Comparison of ENCODE assay signal across 12 cellular contexts in the genomic region with DNA sequence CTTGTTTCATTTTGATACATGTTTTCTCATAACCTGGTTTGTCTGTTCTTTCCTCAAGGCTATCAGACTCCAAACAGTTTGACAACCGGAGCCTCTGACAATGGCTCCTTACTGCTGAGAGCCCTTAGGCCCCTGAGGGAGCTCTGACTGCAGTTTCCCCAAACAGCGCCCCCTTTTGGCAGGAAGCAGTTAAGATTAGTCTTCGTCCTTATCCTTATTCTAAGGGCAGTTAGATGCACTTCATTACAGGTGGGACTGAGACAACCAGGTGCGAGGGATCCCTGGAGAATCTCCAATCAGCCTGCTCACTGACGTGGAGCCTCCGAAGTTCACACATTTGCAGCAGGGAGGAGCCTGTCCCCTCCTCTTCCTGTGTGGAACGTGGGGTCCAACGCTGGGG.
A peak's percentile ranks its signal among the peaks of the same experiment; 100 is the strongest.
DNase-seq lines count a peak whose midpoint lies in the region; ATAC-seq, FAIRE-seq and TF ChIP-seq lines count a peak whose summit lies in the region.
"Had no signal": no experiment of that assay in that cellular context is flagged by ENCODE, and none has a peak within 500 bp of the region (broad histone marks: within the 10 kb centered on the region; RNA-seq: fewer than 3 reads in every experiment).

No MANE protein-coding gene starts in this region.

- no peak for TF ChIP-seq POLR2A in GM12878 (IDR thresholded peaks at IDR 0.05; ENCODE audit: low read depth, low read length)

- RAD21 ChIA-PET in GM12878 (lab: Charles Lee; ENCODE audit: unreplicated experiment): no interaction called here

- no peak for TF ChIP-seq EP300 in GM12878 (IDR thresholded peaks at IDR 0.05; ENCODE audit: borderline replicate concordance in 1 of 2, control insufficient read depth in 1 of 2, low read depth in 2 of 2, low read length in 2 of 2)

- H3K4me2 ChIP-seq in GM12878 (ENCODE audit: control insufficient read depth, insufficient read depth): no peak overlapping the region
- H3K4me2 ChIP-seq in smooth muscle cell: no peak overlapping the region

- TF ChIP-seq RAD21 in GM12878 (IDR thresholded peaks at IDR 0.05; ENCODE audit: insufficient read depth, low read depth, low read length): no peak

- FAIRE-seq in GM12878 (lab: Jason Lieb, UNC): no peak

- TF ChIP-seq CTCF in GM12878 (IDR thresholded peaks at IDR 0.05 in 2 of 3, conservative IDR thresholded peaks at IDR 0.05 in 1 of 3; ENCODE audit: control insufficient read depth in 2 of 3, extremely low read depth in 1 of 3, insufficient read depth in 1 of 3, low read depth in 3 of 3, low read length in 3 of 3): peak; percentile 20 to 28 (median 21); a peak in 2 of 6 replicates
- TF ChIP-seq CTCF in smooth muscle cell (IDR thresholded peaks at IDR 0.05; ENCODE audit: borderline replicate concordance, insufficient read depth, poor library complexity, severe bottlenecking): peak; percentile 28
- no peak for TF ChIP-seq CTCF in coronary artery (IDR thresholded peaks at IDR 0.05)

- H3F3A ChIP-seq in smooth muscle cell (ENCODE audit: low read depth): no peaks in the 10 kb centered on the region

- DNase-seq in activated CD4-positive, alpha-beta T cell treated with anti-CD3 and anti-CD28 coated beads for 48 hours: peak; percentile 2
- no peak for DNase-seq in activated CD4-positive, alpha-beta T cell treated with anti-CD3 and anti-CD28 coated beads, Interleukin-2, amount 50 U/mL, for 4 hours
- DNase-seq in Jurkat, Clone E6-1 (ENCODE audit: low read depth, low spot score): peak; percentile 31
- DNase-seq in GM12878 (ENCODE audit: low read depth, low spot score): no peak
- DNase-seq in smooth muscle cell (lab: John Stamatoyannopoulos, UW; ENCODE audit: unreplicated experiment): no peak
- no peak for DNase-seq in NCI-H2107 treated with DMSO at 0.1 percent for 48 hours (lab: John Stamatoyannopoulos, UW; ENCODE audit: unreplicated experiment)
- no peak for DNase-seq in coronary artery (ENCODE audit: low spot score)
- DNase-seq in activated gamma-delta T cell (lab: John Stamatoyannopoulos, UW): no peak
- DNase-seq: body of pancreas; left ventricle myocardium inferior; stimulated activated CD4-positive, alpha-beta T cell treated with anti-CD3 and anti-CD28 coated beads, Interleukin-4, amount 100 ng/mL, for 24 hours; T-helper 1 cell had no signal

- no peaks in the 10 kb centered on the region for H3K36me3 ChIP-seq in GM12878 (ENCODE audit: control insufficient read depth in 2 of 2, insufficient read depth in 2 of 2, low read length in 1 of 2)
- H3K36me3 ChIP-seq in smooth muscle cell (ENCODE audit: low read depth): no peaks in the 10 kb centered on the region
- H3K36me3 ChIP-seq: left ventricle myocardium inferior had no signal

- 32% methylated on average over 8 of the region's 8 CpGs for WGBS in GM12878 (ENCODE audit: insufficient coverage, insufficient replicate concordance, low lambda C conversion rate, missing lambda C conversion rate)
- WGBS in smooth muscle cell (ENCODE audit: low lambda C conversion rate): 39% methylated on average over 8 of the region's 8 CpGs

- H3K9ac ChIP-seq in GM12878 (ENCODE audit: control insufficient read depth, insufficient read depth, low read length) (no peak overlapping the region), smooth muscle cell (ENCODE audit: low read depth) (no peak overlapping the region)

- H2AFZ ChIP-seq in GM12878 (ENCODE audit: control insufficient read depth, low read depth, low read length): no peak overlapping the region
- H2AFZ ChIP-seq in smooth muscle cell (ENCODE audit: low read depth): no peak overlapping the region

- no peaks in the 10 kb centered on the region for H3K79me2 ChIP-seq in GM12878 (ENCODE audit: control insufficient read depth, insufficient read depth, low read length)
- H3K79me2 ChIP-seq in smooth muscle cell (ENCODE audit: low read depth): no peaks in the 10 kb centered on the region

- no peaks in the 10 kb centered on the region for H3K4me1 ChIP-seq in GM12878 (ENCODE audit: control insufficient read depth, insufficient read depth, low read length)
- H3K4me1 ChIP-seq in smooth muscle cell (ENCODE audit: low read depth): peaks cover 6% of the 10 kb centered on the region
- H3K4me1 ChIP-seq: body of pancreas, left ventricle myocardium inferior had no signal

- BruUV-seq in GM12878 (replicated peaks; lab: Mats Ljungman, UMichigan): no TSS peak

- no peaks in the 10 kb centered on the region for H3K9me3 ChIP-seq in GM12878 (replicated peaks; ENCODE audit: control insufficient read depth, insufficient read depth, low read length)
- H3K9me3 ChIP-seq in smooth muscle cell (replicated peaks; ENCODE audit: low read depth): no peaks in the 10 kb centered on the region
- H3K9me3 ChIP-seq: body of pancreas had no signal

- no peaks in the 10 kb centered on the region for H4K20me1 ChIP-seq in GM12878 (ENCODE audit: control insufficient read depth, insufficient read depth)
- H4K20me1 ChIP-seq in smooth muscle cell (ENCODE audit: low read depth): no peaks in the 10 kb centered on the region

- H3K27me3 ChIP-seq in GM12878 (replicated peaks in 1 of 2; ENCODE audit: control insufficient read depth in 2 of 2, insufficient read depth in 2 of 2, low read length in 1 of 2): no peaks in the 10 kb centered on the region
- H3K27me3 ChIP-seq in smooth muscle cell (ENCODE audit: low read depth): no peaks in the 10 kb centered on the region
- H3K27me3 ChIP-seq: body of pancreas had no signal

- H3K27ac ChIP-seq in GM12878 (ENCODE audit: control insufficient read depth, insufficient read depth) (no peak overlapping the region), smooth muscle cell (ENCODE audit: low read depth) (no peak overlapping the region), coronary artery (no peak overlapping the region)
- H3K27ac ChIP-seq: body of pancreas, left ventricle myocardium inferior had no signal

- SMC1A ChIA-PET in GM12878 (lab: Charles Lee; ENCODE audit: uncharacterized antibody, unreplicated experiment): no interaction called here

- ATAC-seq in GM12878: peak; percentile 90
- ATAC-seq: body of pancreas had no signal

- CTCF ChIA-PET in GM12878 (lab: Yijun Ruan, JAX): interaction anchor here (0.9 to 2.6 kb wide), 6 partner anchors 9 to 20 kb away, joined by 3 to 13 read pairs (median 6); no protein-coding TSS in a partner anchor

- in situ Hi-C loops in GM12878 (cut with MboI): no loop called here

- intact Hi-C loops in GM12878 (cut with micrococcal nuclease; ENCODE audit: unreplicated experiment): no loop called here

- POLR2A ChIA-PET in GM12878 (lab: Charles Lee): no interaction called here

- H3K4me3 ChIP-seq in Jurkat, Clone E6-1 (ENCODE audit: low read length): no peak overlapping the region
- H3K4me3 ChIP-seq in GM12878: no peak overlapping the region
- no peak overlapping the region for H3K4me3 ChIP-seq in smooth muscle cell
- H3K4me3 ChIP-seq in coronary artery: no peak overlapping the region
- H3K4me3 ChIP-seq: body of pancreas, left ventricle myocardium inferior had no signal

TF ChIP-seq in GM12878, 131 proteins besides CTCF, POLR2A, EP300 and RAD21 (continues in another document):
- TF ChIP-seq HDGF (IDR thresholded peaks at IDR 0.05) (no peak), PML (IDR thresholded peaks at IDR 0.05; ENCODE audit: low read length) (no peak), CBX3 (IDR thresholded peaks at IDR 0.05; ENCODE audit: borderline replicate concordance, low read depth) (no peak), CBFB (IDR thresholded peaks at IDR 0.05; ENCODE audit: low read depth) (no peak), RAD51 (IDR thresholded peaks at IDR 0.05) (no peak), YBX1 (IDR thresholded peaks at IDR 0.05) (no peak), HCFC1 (IDR thresholded peaks at IDR 0.05; ENCODE audit: low read length) (no peak), ZSCAN29 (IDR thresholded peaks at IDR 0.05) (no peak)
- TF ChIP-seq, protein P1, sequence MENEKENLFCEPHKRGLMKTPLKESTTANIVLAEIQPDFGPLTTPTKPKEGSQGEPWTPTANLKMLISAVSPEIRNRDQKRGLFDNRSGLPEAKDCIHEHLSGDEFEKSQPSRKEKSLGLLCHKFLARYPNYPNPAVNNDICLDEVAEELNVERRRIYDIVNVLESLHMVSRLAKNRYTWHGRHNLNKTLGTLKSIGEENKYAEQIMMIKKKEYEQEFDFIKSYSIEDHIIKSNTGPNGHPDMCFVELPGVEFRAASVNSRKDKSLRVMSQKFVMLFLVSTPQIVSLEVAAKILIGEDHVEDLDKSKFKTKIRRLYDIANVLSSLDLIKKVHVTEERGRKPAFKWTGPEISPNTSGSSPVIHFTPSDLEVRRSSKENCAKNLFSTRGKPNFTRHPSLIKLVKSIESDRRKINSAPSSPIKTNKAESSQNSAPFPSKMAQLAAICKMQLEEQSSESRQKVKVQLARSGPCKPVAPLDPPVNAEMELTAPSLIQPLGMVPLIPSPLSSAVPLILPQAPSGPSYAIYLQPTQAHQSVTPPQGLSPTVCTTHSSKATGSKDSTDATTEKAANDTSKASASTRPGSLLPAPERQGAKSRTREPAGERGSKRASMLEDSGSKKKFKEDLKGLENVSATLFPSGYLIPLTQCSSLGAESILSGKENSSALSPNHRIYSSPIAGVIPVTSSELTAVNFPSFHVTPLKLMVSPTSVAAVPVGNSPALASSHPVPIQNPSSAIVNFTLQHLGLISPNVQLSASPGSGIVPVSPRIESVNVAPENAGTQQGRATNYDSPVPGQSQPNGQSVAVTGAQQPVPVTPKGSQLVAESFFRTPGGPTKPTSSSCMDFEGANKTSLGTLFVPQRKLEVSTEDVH (IDR thresholded peaks at IDR 0.05; ENCODE audit: low read depth, partially characterized antibody): no peak

Comparison
In these comparisons a context has a peak if more than half of its experiments do, and no peak if none do; other contexts are left out.
1. DNase-seq: peak in activated CD4-positive, alpha-beta T cell treated with anti-CD3 and anti-CD28 coated beads for 48 hours (single experiment) and Jurkat, Clone E6-1 (single experiment); none in activated CD4-positive, alpha-beta T cell treated with anti-CD3 and anti-CD28 coated beads, Interleukin-2, amount 50 U/mL, for 4 hours (0 of 2), GM12878 (single experiment), smooth muscle cell (single experiment), NCI-H2107 treated with DMSO at 0.1 percent for 48 hours (single experiment), coronary artery (single experiment) and activated gamma-delta T cell (single experiment).